ENCODE assay signal across 12 cellular contexts in genomic region chr17:61065263-61065773, GRCh38.
A peak's percentile ranks its signal among the peaks of the same experiment; 100 is the strongest.
DNase-seq lines count a peak whose midpoint lies in the region; TF ChIP-seq lines count a peak whose summit lies in the region.
"Had no signal": no experiment of that assay in that cellular context is flagged by ENCODE, and none has a peak within 500 bp of the region (broad histone marks: within the 10 kb centered on the region; RNA-seq: fewer than 3 reads in every experiment).

No MANE protein-coding gene starts in this region.

- no peaks in the 10 kb centered on the region for H3K9me2 ChIP-seq in MM.1S (replicated peaks; ENCODE audit: insufficient read depth, low read length)

- no peak overlapping the region for H4K12ac ChIP-seq in trophoblast cell (ENCODE audit: low read depth, low read length)

- H2AFZ ChIP-seq in MM.1S (ENCODE audit: low read length) (no peak overlapping the region), trophoblast cell (ENCODE audit: insufficient read depth, low read length, poor library complexity) (no peak overlapping the region)

- no peak overlapping the region for H4K91ac ChIP-seq in trophoblast cell (ENCODE audit: low read depth, low read length)

- no peak overlapping the region for H2BK12ac ChIP-seq in trophoblast cell (ENCODE audit: low read length)

- H3K79me2 ChIP-seq in MM.1S (ENCODE audit: low read length) (no peaks in the 10 kb centered on the region), trophoblast cell (ENCODE audit: control insufficient read depth, insufficient read depth, low read length, poor library complexity) (no peaks in the 10 kb centered on the region)

- H4K20me1 ChIP-seq in MM.1S (ENCODE audit: insufficient read depth, low read length), result no peaks in the 10 kb centered on the region

- no peak overlapping the region for H2AK5ac ChIP-seq in trophoblast cell (ENCODE audit: low read length)

- H3K4ac ChIP-seq in trophoblast cell (ENCODE audit: low read depth, low read length), result no peak overlapping the region

- intact Hi-C loops in colonic mucosa (cut with DNase I), result no loop called here

- H3K4me2 ChIP-seq in MM.1S (ENCODE audit: low read depth, low read length), result peak overlapping the region; percentile 36; the same call in 1 of the 2 replicates
- H3K4me2 ChIP-seq in trophoblast cell (ENCODE audit: low read length), result no peak overlapping the region

- H3K4me3 ChIP-seq in MM.1S (ENCODE audit: low read length), result no peak overlapping the region
- no peak overlapping the region for H3K4me3 ChIP-seq in fibroblast of mammary gland (ENCODE audit: control insufficient read depth, low read depth, low read length)
- H3K4me3 ChIP-seq in trophoblast cell (ENCODE audit: low read depth, low read length), result no peak overlapping the region
- H3K4me3 ChIP-seq in colonic mucosa, result no peak overlapping the region
- H3K4me3 ChIP-seq: sigmoid colon had no signal

- H3K23ac ChIP-seq in trophoblast cell (ENCODE audit: low read length), result no peak overlapping the region

- DNase-seq in GM04503 (ENCODE audit: low read depth), result peak; percentile 56
- DNase-seq in MM.1S, result peak; percentile 53
- peak; percentile 44 for DNase-seq in fibroblast of mammary gland (ENCODE audit: low read depth)
- DNase-seq in trophoblast cell, result peak; percentile 34 to 87
- no peak for DNase-seq in COLO668 (lab: John Stamatoyannopoulos, UW; ENCODE audit: unreplicated experiment)
- no peak for DNase-seq in NCI-H2081 treated with DMSO at 0.1 percent for 48 hours (lab: John Stamatoyannopoulos, UW)
- no peak for DNase-seq in NCI-H345 (lab: John Stamatoyannopoulos, UW)
- DNase-seq in colonic mucosa, result no peak
- DNase-seq: activated CD8-positive, alpha-beta memory T cell treated with anti-CD3 and anti-CD28 coated beads for 24 hours; NCI-H1417; sigmoid colon; stimulated activated naive B cell treated with anti-CD40 and anti-IgM and Interleukin-4, amounts not matched to agents 10 μg/mL and 1 μg/mL and 100 μg/mL, for 72 hours had no signal

- WGBS in trophoblast cell (ENCODE audit: extremely low coverage, insufficient coverage, insufficient read length), result no CpG with 5 or more reads among the region's 2 CpGs

- no peak overlapping the region for H2BK5ac ChIP-seq in trophoblast cell (ENCODE audit: low read depth, low read length, poor library complexity)

- no peak overlapping the region for H3K18ac ChIP-seq in trophoblast cell (ENCODE audit: low read length)

- H3F3A ChIP-seq in MM.1S (ENCODE audit: insufficient read depth, low read length), result no peaks in the 10 kb centered on the region

- no peaks in the 10 kb centered on the region for H3K36me3 ChIP-seq in MM.1S (replicated peaks; ENCODE audit: insufficient read depth, low read length)
- no peaks in the 10 kb centered on the region for H3K36me3 ChIP-seq in trophoblast cell (ENCODE audit: control insufficient read depth in 1 of 2, insufficient read depth in 2 of 2, low read length in 2 of 2)
- no peaks in the 10 kb centered on the region for H3K36me3 ChIP-seq in colonic mucosa
- H3K36me3 ChIP-seq: sigmoid colon had no signal

- no peak overlapping the region for H3K9ac ChIP-seq in MM.1S (ENCODE audit: low read length)
- H3K9ac ChIP-seq in trophoblast cell (ENCODE audit: low read length), result no peak overlapping the region
- no peak overlapping the region for H3K9ac ChIP-seq in colonic mucosa (ENCODE audit: low read depth in 2 of 2, low read length in 2 of 2)

- H3K27me3 ChIP-seq in MM.1S (replicated peaks; ENCODE audit: insufficient read depth, low read length) (no peaks in the 10 kb centered on the region), trophoblast cell (ENCODE audit: insufficient read depth, low read length) (no peaks in the 10 kb centered on the region), colonic mucosa (no peaks in the 10 kb centered on the region)
- H3K27me3 ChIP-seq: sigmoid colon had no signal

- H3K9me3 ChIP-seq in MM.1S (replicated peaks; ENCODE audit: insufficient read depth, low read length) (no peaks in the 10 kb centered on the region), trophoblast cell (ENCODE audit: insufficient read depth, low read depth, low read length) (no peaks in the 10 kb centered on the region), colonic mucosa (no peaks in the 10 kb centered on the region)
- H3K9me3 ChIP-seq: sigmoid colon had no signal

- H4K8ac ChIP-seq in trophoblast cell (ENCODE audit: low read depth, low read length), result no peak overlapping the region

- H3K14ac ChIP-seq in trophoblast cell (ENCODE audit: low read length), result no peak overlapping the region

- TF ChIP-seq CTCF in MM.1S (IDR thresholded peaks at IDR 0.05; ENCODE audit: low read length) (no peak), fibroblast of mammary gland (conservative IDR thresholded peaks at IDR 0.05; ENCODE audit: control insufficient read depth, insufficient read depth, low read depth, low read length) (no peak), colonic mucosa (IDR thresholded peaks at IDR 0.05) (no peak)

- H3K79me1 ChIP-seq in trophoblast cell (ENCODE audit: low read length), result no peaks in the 10 kb centered on the region

- H2BK120ac ChIP-seq in trophoblast cell (ENCODE audit: insufficient read depth, low read length, poor library complexity), result no peak overlapping the region

- H3K27ac ChIP-seq in MM.1S (ENCODE audit: low read length) (no peak overlapping the region), trophoblast cell (ENCODE audit: low read depth, low read length) (no peak overlapping the region), colonic mucosa (no peak overlapping the region)
- H3K27ac ChIP-seq: sigmoid colon had no signal

- peaks cover 16% of the 10 kb centered on the region for H3K4me1 ChIP-seq in MM.1S (ENCODE audit: low read length)
- no peaks in the 10 kb centered on the region for H3K4me1 ChIP-seq in trophoblast cell (ENCODE audit: control insufficient read depth in 1 of 2, insufficient read depth in 2 of 2, low read length in 2 of 2)
- no peaks in the 10 kb centered on the region for H3K4me1 ChIP-seq in colonic mucosa

Comparison
In these comparisons a context has a peak if more than half of its experiments do, and no peak if none do; other contexts are left out.
1. DNase-seq: peak in GM04503 (single experiment), MM.1S (single experiment), fibroblast of mammary gland (single experiment) and trophoblast cell (2 of 2); none in COLO668 (single experiment), NCI-H2081 treated with DMSO at 0.1 percent for 48 hours (single experiment), NCI-H345 (single experiment) and colonic mucosa (single experiment).